In the genomic region with DNA sequence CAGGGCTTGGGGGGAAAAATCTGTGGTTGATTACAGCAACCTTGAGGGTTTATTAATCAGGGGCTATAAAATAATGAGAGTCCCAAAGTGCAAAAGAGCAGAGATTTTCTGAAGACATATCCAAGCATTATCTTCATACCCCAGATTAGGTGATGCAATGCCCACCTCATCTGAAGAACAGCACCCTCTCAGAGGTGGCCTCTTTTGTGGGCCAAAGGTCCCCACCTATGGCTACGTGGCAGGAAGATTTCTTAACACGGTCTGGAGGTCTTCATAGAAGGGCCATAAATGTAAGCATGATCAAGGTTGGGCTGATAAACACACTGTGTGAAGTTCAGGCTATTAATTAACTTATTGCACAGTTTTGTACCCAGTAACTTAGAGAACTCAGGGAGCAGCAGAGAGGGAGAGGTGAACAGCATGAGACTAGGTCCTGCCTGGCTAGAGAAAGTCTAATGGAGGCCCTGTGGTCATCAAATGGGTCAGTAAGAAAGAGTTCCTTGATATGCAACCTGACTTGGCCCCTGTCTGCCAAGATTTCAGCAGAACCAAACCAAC, we compare ENCODE assay signal across 19 cellular contexts. TPM values are rescaled to one million over a fixed set of nuclear protein-coding genes. Genes with fewer than 3 reads are reported as not detected.
DNase-seq lines count a peak whose midpoint lies in the region; TF ChIP-seq lines count a peak whose summit lies in the region.
"Had no signal": no experiment of that assay in that cellular context is flagged by ENCODE, and none has a peak within 500 bp of the region (broad histone marks: within the 10 kb centered on the region; RNA-seq: fewer than 3 reads in every experiment).

No MANE protein-coding gene starts in this region.

- H3K4me3 ChIP-seq in Peyer's patch (no peak overlapping the region), hepatocyte (no peak overlapping the region), prostate gland (no peak overlapping the region)

- H3K9me2 ChIP-seq in hepatocyte (replicated peaks; ENCODE audit: insufficient read depth) = no peaks in the 10 kb centered on the region

- peaks cover 48% of the 10 kb centered on the region for H3K27me3 Mint-ChIP-seq in osteocyte (ENCODE audit: unreplicated experiment)
- H3K27me3 Mint-ChIP-seq: CD8-positive, alpha-beta memory T cell; IgD-negative memory B cell had no signal

- intact Hi-C loops in prostate gland (cut with DNase I) = no loop called here

- WGBS in hepatocyte (ENCODE audit: low lambda C conversion rate, missing lambda C conversion rate) = 63% methylated on average over 2 of the region's 2 CpGs
- WGBS in prostate gland = 93% methylated on average over 2 of the region's 2 CpGs

- H2AFZ ChIP-seq in hepatocyte = no peak overlapping the region

- no peak overlapping the region for H3K27ac Mint-ChIP-seq in osteocyte (ENCODE audit: unreplicated experiment)
- H3K27ac Mint-ChIP-seq: CD4-positive, CD25-positive, alpha-beta regulatory T cell; CD8-positive, alpha-beta memory T cell; HFFc6; IgD-negative memory B cell had no signal

- H4K20me1 ChIP-seq in hepatocyte (ENCODE audit: insufficient read depth, poor library complexity, severe bottlenecking) = no peaks in the 10 kb centered on the region

- H3K27me3 ChIP-seq in Peyer's patch (no peaks in the 10 kb centered on the region), hepatocyte (no peaks in the 10 kb centered on the region), prostate gland (replicated peaks; ENCODE audit: insufficient read depth) (no peaks in the 10 kb centered on the region)
- H3K27me3 ChIP-seq: BE2C had no signal

- DNase-seq in Peyer's patch = peak in 2 of 3 donors; percentile 57 to 80
- peak; percentile 49 for DNase-seq in hepatocyte (ENCODE audit: low spot score)
- DNase-seq in renal cortical epithelial cell (ENCODE audit: low read depth) = peak; percentile 25
- no peak for DNase-seq in prostate gland (ENCODE audit: low spot score)
- DNase-seq in RPMI8226 = no peak
- no peak for DNase-seq in NOMO-1 (lab: John Stamatoyannopoulos, UW; ENCODE audit: unreplicated experiment in 2 of 2)
- DNase-seq in osteocyte (ENCODE audit: extremely low spot score, unreplicated experiment) = no peak
- DNase-seq: ACHN; BE2C; CD4-positive, CD25-positive, alpha-beta regulatory T cell; CD8-positive, alpha-beta memory T cell; GDM1; GOT3; H7; HFFc6 had no signal

- H3K4me2 ChIP-seq in hepatocyte = peak overlapping the region; percentile 37

- no peaks in the 10 kb centered on the region for H3K9me3 ChIP-seq in Peyer's patch
- H3K9me3 ChIP-seq in hepatocyte (ENCODE audit: low read depth) = no peaks in the 10 kb centered on the region
- no peaks in the 10 kb centered on the region for H3K9me3 ChIP-seq in prostate gland
- H3K9me3 ChIP-seq: BE2C had no signal

- H3K79me2 ChIP-seq in hepatocyte = no peaks in the 10 kb centered on the region

- TF ChIP-seq CTCF in Peyer's patch (IDR thresholded peaks at IDR 0.05) (no peak), hepatocyte (IDR thresholded peaks at IDR 0.05; ENCODE audit: poor library complexity) (no peak), prostate gland (IDR thresholded peaks at IDR 0.05) (no peak), osteocyte (IDR thresholded peaks at IDR 0.05) (no peak)

- no peaks in the 10 kb centered on the region for H3K4me1 Mint-ChIP-seq in osteocyte (ENCODE audit: unreplicated experiment)
- H3K4me1 Mint-ChIP-seq: CD4-positive, CD25-positive, alpha-beta regulatory T cell; CD8-positive, alpha-beta memory T cell had no signal

- no peaks in the 10 kb centered on the region for H3K9me3 Mint-ChIP-seq in osteocyte (ENCODE audit: unreplicated experiment)
- H3K9me3 Mint-ChIP-seq: CD8-positive, alpha-beta memory T cell; IgD-negative memory B cell had no signal

- TF ChIP-seq POLR2A in Peyer's patch (IDR thresholded peaks at IDR 0.05) (peak in 1 of 2 donors; percentile 63), prostate gland (IDR thresholded peaks at IDR 0.05) (no peak)

- no peaks in the 10 kb centered on the region for H3K36me3 Mint-ChIP-seq in osteocyte (ENCODE audit: unreplicated experiment)
- H3K36me3 Mint-ChIP-seq: CD4-positive, CD25-positive, alpha-beta regulatory T cell; CD8-positive, alpha-beta memory T cell had no signal

- H3K4me1 ChIP-seq in Peyer's patch = no peaks in the 10 kb centered on the region
- H3K4me1 ChIP-seq in hepatocyte (ENCODE audit: insufficient read depth) = peaks cover 8% of the 10 kb centered on the region
- no peaks in the 10 kb centered on the region for H3K4me1 ChIP-seq in prostate gland (replicated peaks)
- H3K4me1 ChIP-seq: BE2C had no signal

- H3K36me3 ChIP-seq in Peyer's patch (no peaks in the 10 kb centered on the region), hepatocyte (replicated peaks; ENCODE audit: insufficient read depth, low read depth) (no peaks in the 10 kb centered on the region), prostate gland (no peaks in the 10 kb centered on the region)
- H3K36me3 ChIP-seq: BE2C had no signal

- no peak overlapping the region for H3K4me3 Mint-ChIP-seq in osteocyte (ENCODE audit: unreplicated experiment)
- H3K4me3 Mint-ChIP-seq: CD4-positive, CD25-positive, alpha-beta regulatory T cell; CD8-positive, alpha-beta memory T cell; HFFc6; IgD-negative memory B cell had no signal

- H3K27ac ChIP-seq in Peyer's patch = peak overlapping the region in 3 of 4 donors; percentile 6 to 83 (median 29)
- H3K27ac ChIP-seq in hepatocyte = peak overlapping the region; percentile 79
- no peak overlapping the region for H3K27ac ChIP-seq in prostate gland
- H3K27ac ChIP-seq: HL-60 had no signal

RNA-seq across cellular contexts. Expression of a gene that starts 29.6 kb away (rescaled TPM):
- total RNA-seq in Peyer's patch = 1,000 to 10,000 TPM in 2 of 4 donors, 100 to 1,000 TPM in 2; 315 to 3,455 (median 1,233) TPM
- total RNA-seq in hepatocyte = 285 and 295 TPM in 2 replicates
- 80.9 and 123 TPM in 2 replicates for polyA plus RNA-seq in hepatocyte
- not detected in 2 replicates for total RNA-seq in renal cortical epithelial cell
- total RNA-seq in prostate gland = not detected
- not detected in 2 replicates for total RNA-seq in osteocyte
- total RNA-seq: CD4-positive, CD25-positive, alpha-beta regulatory T cell; CD8-positive, alpha-beta memory T cell; Daoy; H7; HFFc6; HT1080 had no signal
- polyA plus RNA-seq: CD4-positive, CD25-positive, alpha-beta regulatory T cell; CD8-positive, alpha-beta memory T cell; IgD-negative memory B cell had no signal

RNA-seq across cellular contexts. Expression of a gene that starts 33.6 kb away (rescaled TPM):
- total RNA-seq in Peyer's patch = 10 to 100 TPM in 1 of 4 donors, 1 to 10 TPM in 2, not detected in 1; 4.7 to 14.9 (median 4.9) TPM
- 35.1 and 42.0 TPM in 2 replicates for total RNA-seq in hepatocyte
- 151 and 179 TPM in 2 replicates for polyA plus RNA-seq in hepatocyte
- total RNA-seq in renal cortical epithelial cell = 4.7 and 5.6 TPM in 2 replicates
- 10 to 100 TPM in 1 of 2 donors, 1 to 10 TPM in 1; 7.3 to 53.3 TPM for total RNA-seq in prostate gland
- 6.4 and 7.3 TPM in 2 replicates for total RNA-seq in osteocyte
- total RNA-seq: CD4-positive, CD25-positive, alpha-beta regulatory T cell; CD8-positive, alpha-beta memory T cell; HFFc6; HT1080 had no signal
- polyA plus RNA-seq: CD4-positive, CD25-positive, alpha-beta regulatory T cell; CD8-positive, alpha-beta memory T cell; IgD-negative memory B cell had no signal

Comparison
In these comparisons a context has a peak if more than half of its experiments do, and no peak if none do; other contexts are left out.
1. DNase-seq: peak in Peyer's patch (2 of 3), hepatocyte (single experiment) and renal cortical epithelial cell (single experiment); none in prostate gland (single experiment), RPMI8226 (single experiment), NOMO-1 (0 of 2) and osteocyte (single experiment).
2. H3K27ac ChIP-seq: peak in Peyer's patch (3 of 4) and hepatocyte (single experiment); none in prostate gland (0 of 2).
3. RNA of a gene that starts 29.6 kb away (total RNA-seq): 315 to 3,455 TPM in Peyer's patch and 285 to 295 TPM in hepatocyte; not detected in renal cortical epithelial cell, not detected in prostate gland and not detected in osteocyte; every median in the first group is over 100 times any median in the second.